31 cellular contexts compared by ENCODE assay signal in the genomic region with DNA sequence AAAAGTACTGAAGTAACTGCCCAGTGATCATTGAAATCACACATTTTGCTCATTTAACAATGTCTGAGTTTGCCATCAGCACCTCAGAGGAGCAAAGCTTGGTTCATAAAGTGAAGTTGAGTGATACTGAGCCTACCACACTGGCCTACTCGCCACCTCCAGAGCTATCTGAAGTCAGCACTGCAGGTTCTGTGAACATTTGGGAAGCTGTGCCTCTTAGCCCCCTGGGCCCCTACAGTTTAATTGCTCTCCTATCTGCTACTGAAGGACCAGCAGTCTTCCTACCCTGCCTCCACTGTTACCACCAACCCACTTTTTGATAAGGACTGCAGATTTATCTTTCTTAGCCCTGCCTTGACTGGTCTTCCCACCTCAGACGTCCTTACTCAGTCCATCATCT.
"Had no signal": no experiment of that assay in that cellular context is flagged by ENCODE, and none has a peak within 500 bp of the region (broad histone marks: within the 10 kb centered on the region; RNA-seq: fewer than 3 reads in every experiment).

No MANE protein-coding gene starts in this region.

- H3K27me3 Mint-ChIP-seq: activated CD4-positive, alpha-beta memory T cell treated with anti-CD3 and anti-CD28 coated beads for 36 hours; activated CD4-positive, alpha-beta T cell treated with anti-CD3 and anti-CD28 coated beads for 36 hours; activated CD8-positive, alpha-beta memory T cell treated with anti-CD3 and anti-CD28 coated beads, Interleukin-2, amount 10 ng/mL, durations not matched to agents 7 days and 5 days; activated naive CD4-positive, alpha-beta T cell treated with anti-CD3 and anti-CD28 coated beads, Interleukin-2, amount 50 U/mL, for 24 hours; activated naive CD8-positive, alpha-beta T cell treated with anti-CD3 and anti-CD28 coated beads for 36 hours; central memory CD8-positive, alpha-beta T cell; effector memory CD8-positive, alpha-beta T cell; T-helper 17 cell had no signal

- H3K9me3 Mint-ChIP-seq: activated CD4-positive, alpha-beta memory T cell treated with anti-CD3 and anti-CD28 coated beads for 36 hours; activated CD4-positive, alpha-beta T cell treated with anti-CD3 and anti-CD28 coated beads, Interleukin-2, amount 10 ng/mL, durations not matched to agents 24 days and 14 days; activated naive CD4-positive, alpha-beta T cell treated with anti-CD3 and anti-CD28 coated beads for 36 hours; activated naive CD4-positive, alpha-beta T cell treated with anti-CD3 and anti-CD28 coated beads, Interleukin-2, amount 50 U/mL, for 24 hours; activated naive CD8-positive, alpha-beta T cell treated with anti-CD3 and anti-CD28 coated beads for 36 hours; activated T-helper 1 cell treated with anti-CD3 and anti-CD28 coated beads, Interleukin-12 subunit alpha, Interleukin-12 subunit beta, Interleukin-2, Interleukin-4 antibody, amounts not matched to agents 30 ng/mL and 10 ng/mL and 1 ng/mL, durations not matched to agents 14 hours and 24 hours and 36 hours; activated T-helper 2 cell treated with anti-CD3 and anti-CD28 coated beads, Interferon-gamma antibody, Interleukin-2, Interleukin-4, amounts not matched to agents 10 μg/mL and 5 μg/mL and 100 μg/mL, durations not matched to agents 14 hours and 24 hours and 36 hours; brain; central memory CD8-positive, alpha-beta T cell; effector memory CD8-positive, alpha-beta T cell; T-cell; T-helper 2 cell treated with Interferon-gamma antibody and Interleukin-4, amounts not matched to agents 5 μg/mL and 100 μg/mL, for 36 hours had no signal

- H3K27ac Mint-ChIP-seq: activated CD4-positive, alpha-beta memory T cell treated with anti-CD3 and anti-CD28 coated beads for 36 hours; activated CD4-positive, alpha-beta T cell treated with anti-CD3 and anti-CD28 coated beads for 36 hours; activated CD8-positive, alpha-beta memory T cell treated with anti-CD3 and anti-CD28 coated beads, Interleukin-2, amount 10 ng/mL, durations not matched to agents 7 days and 5 days; activated CD8-positive, alpha-beta T cell treated with anti-CD3 and anti-CD28 coated beads, Interleukin-2, amount 10 ng/mL, durations not matched to agents 7 days and 5 days; activated naive CD4-positive, alpha-beta T cell treated with anti-CD3 and anti-CD28 coated beads for 36 hours; activated naive CD4-positive, alpha-beta T cell treated with anti-CD3 and anti-CD28 coated beads, Interleukin-2, amount 50 U/mL, for 24 hours; activated naive CD8-positive, alpha-beta T cell treated with anti-CD3 and anti-CD28 coated beads for 36 hours; activated T-helper 1 cell treated with anti-CD3 and anti-CD28 coated beads, Interleukin-12 subunit alpha, Interleukin-12 subunit beta, Interleukin-2, Interleukin-4 antibody, amounts not matched to agents 30 ng/mL and 10 ng/mL and 1 ng/mL, durations not matched to agents 14 hours and 24 hours and 36 hours; activated T-helper 2 cell treated with anti-CD3 and anti-CD28 coated beads, Interferon-gamma antibody, Interleukin-2, Interleukin-4, amounts not matched to agents 10 μg/mL and 5 μg/mL and 100 μg/mL, durations not matched to agents 14 hours and 24 hours and 36 hours; effector memory CD8-positive, alpha-beta T cell; T-cell; T-helper 17 cell; T-helper 2 cell treated with Interferon-gamma antibody and Interleukin-4, amounts not matched to agents 5 μg/mL and 100 μg/mL, for 36 hours had no signal

- ATAC-seq: activated CD4-positive, alpha-beta T cell treated with anti-CD3 and anti-CD28 coated beads for 36 hours; activated CD8-positive, alpha-beta memory T cell treated with anti-CD3 and anti-CD28 coated beads, Interleukin-2, amount 10 ng/mL, durations not matched to agents 7 days and 5 days; activated CD8-positive, alpha-beta T cell treated with anti-CD3 and anti-CD28 coated beads, Interleukin-2, amount 10 ng/mL, durations not matched to agents 7 days and 5 days; effector memory CD8-positive, alpha-beta T cell; gastroesophageal sphincter; T-cell; T-helper 17 cell had no signal

- H3K36me3 ChIP-seq: breast epithelium had no signal

- DNase-seq: activated CD4-positive, alpha-beta memory T cell treated with anti-CD3 and anti-CD28 coated beads for 36 hours; activated CD4-positive, alpha-beta T cell treated with anti-CD3 and anti-CD28 coated beads for 36 hours; activated CD4-positive, alpha-beta T cell treated with anti-CD3 and anti-CD28 coated beads, Interleukin-2, amount 10 ng/mL, durations not matched to agents 24 days and 14 days; activated CD4-positive, CD25-positive, alpha-beta regulatory T cell; activated CD4-positive, CD25-positive, alpha-beta regulatory T cell treated with anti-CD3 and anti-CD28 coated beads, Interleukin-2, amount 50 U/mL, for 72 hours; activated CD8-positive, alpha-beta memory T cell treated with anti-CD3 and anti-CD28 coated beads, Interleukin-2, amount 10 ng/mL, durations not matched to agents 7 days and 5 days; activated CD8-positive, alpha-beta memory T cell treated with anti-CD3 and anti-CD28 coated beads, Interleukin-2, amount 50 U/mL, for 4 hours; activated CD8-positive, alpha-beta T cell treated with anti-CD3 and anti-CD28 coated beads, Interleukin-2, amount 10 ng/mL, durations not matched to agents 7 days and 5 days; activated effector memory CD4-positive, alpha-beta T cell treated with anti-CD3 and anti-CD28 coated beads, Interleukin-2, amount 50 U/mL, for 16 hours; activated naive CD4-positive, alpha-beta T cell treated with anti-CD3 and anti-CD28 coated beads for 36 hours; activated naive CD8-positive, alpha-beta T cell treated with anti-CD3 and anti-CD28 coated beads for 36 hours; activated T-cell treated with anti-CD3 and anti-CD28 coated beads, Interleukin-2, amount 50 U/mL, for 1 hour; cortex of kidney; dermis blood vessel endothelial cell; effector CD4-positive, alpha-beta T cell; effector memory CD8-positive, alpha-beta T cell; esophagus squamous epithelium; foreskin melanocyte; SW 1271; T-cell; T-helper 17 cell; T1000 had no signal

- H3K27me3 ChIP-seq: ascending aorta, breast epithelium, esophagus squamous epithelium, gastroesophageal sphincter had no signal

- H3K9me3 ChIP-seq: ascending aorta, breast epithelium, esophagus squamous epithelium, gastroesophageal sphincter had no signal

- H3K4me1 ChIP-seq: breast epithelium had no signal

- H3K4me3 Mint-ChIP-seq: activated CD4-positive, alpha-beta memory T cell treated with anti-CD3 and anti-CD28 coated beads for 36 hours; activated CD4-positive, alpha-beta T cell treated with anti-CD3 and anti-CD28 coated beads for 36 hours; activated CD4-positive, alpha-beta T cell treated with anti-CD3 and anti-CD28 coated beads, Interleukin-2, amount 10 ng/mL, durations not matched to agents 24 days and 14 days; activated CD8-positive, alpha-beta memory T cell treated with anti-CD3 and anti-CD28 coated beads, Interleukin-2, amount 10 ng/mL, durations not matched to agents 7 days and 5 days; activated CD8-positive, alpha-beta T cell treated with anti-CD3 and anti-CD28 coated beads, Interleukin-2, amount 10 ng/mL, durations not matched to agents 7 days and 5 days; activated naive CD4-positive, alpha-beta T cell treated with anti-CD3 and anti-CD28 coated beads for 36 hours; activated naive CD4-positive, alpha-beta T cell treated with anti-CD3 and anti-CD28 coated beads, Interleukin-2, amount 50 U/mL, for 24 hours; activated naive CD8-positive, alpha-beta T cell treated with anti-CD3 and anti-CD28 coated beads for 36 hours; activated T-helper 1 cell treated with anti-CD3 and anti-CD28 coated beads, Interleukin-12 subunit alpha, Interleukin-12 subunit beta, Interleukin-2, Interleukin-4 antibody, amounts not matched to agents 30 ng/mL and 10 ng/mL and 1 ng/mL, durations not matched to agents 14 hours and 24 hours and 36 hours; central memory CD8-positive, alpha-beta T cell; effector memory CD8-positive, alpha-beta T cell had no signal

- H3K4me3 ChIP-seq: ascending aorta, breast epithelium, esophagus squamous epithelium, gastroesophageal sphincter had no signal

- H3K27ac ChIP-seq: ascending aorta, breast epithelium, esophagus squamous epithelium, gastroesophageal sphincter had no signal
